8 cellular contexts compared by ENCODE assay signal in genomic region chr11:62602141-62603071, GRCh38. TPM values are rescaled to one million over a fixed set of nuclear protein-coding genes. Genes with fewer than 3 reads are reported as not detected.
DNase-seq lines count a peak whose midpoint lies in the region; ATAC-seq and TF ChIP-seq lines count a peak whose summit lies in the region.

No MANE protein-coding gene starts in this region.

- H3K9me3 ChIP-seq in SU-DHL-6 (ENCODE audit: insufficient read depth, low read length): no peaks in the 10 kb centered on the region
- no peaks in the 10 kb centered on the region for H3K9me3 ChIP-seq in stomach smooth muscle (ENCODE audit: control insufficient read depth in 2 of 2, low read length in 2 of 2)

- H3K27ac ChIP-seq in SU-DHL-6 (ENCODE audit: low read depth, low read length) (peak overlapping the region; percentile 36), stomach smooth muscle (ENCODE audit: low read length) (peak overlapping the region; percentile 89)

- H3K4me3 ChIP-seq in SU-DHL-6 (ENCODE audit: insufficient read depth, low read length, poor library complexity, severe bottlenecking) (peak overlapping the region; percentile 24), lower leg skin (ENCODE audit: low read depth, poor library complexity, severe bottlenecking) (peak overlapping the region; percentile 35), stomach smooth muscle (ENCODE audit: low read length in 2 of 2) (peak overlapping the region; percentile 72 to 89)

- intact Hi-C loops in lower leg skin (cut with DNase I; ENCODE audit: low total_unique reads): no loop called here

- H3K4me2 ChIP-seq in SU-DHL-6 (ENCODE audit: low read depth, low read length, poor library complexity, severe bottlenecking): peak overlapping the region; percentile 54

- ATAC-seq in GM21423 (IDR thresholded peaks at IDR 0.05; ENCODE audit: unreplicated experiment): no peak

- 3% methylated on average over 25 to 55 of the region's 96 CpGs for WGBS in lower leg skin, 2 donors

- H3K9me2 ChIP-seq in SU-DHL-6 (replicated peaks; ENCODE audit: insufficient read depth, low read length): no peaks in the 10 kb centered on the region

- peaks cover 20% of the 10 kb centered on the region for H3F3A ChIP-seq in SU-DHL-6 (ENCODE audit: insufficient read depth)

- H4K20me1 ChIP-seq in SU-DHL-6 (ENCODE audit: low read depth, low read length): no peaks in the 10 kb centered on the region

- peaks cover 33% of the 10 kb centered on the region for H3K79me2 ChIP-seq in SU-DHL-6 (ENCODE audit: insufficient read depth, low read length)

- TF ChIP-seq POLR2A in lower leg skin (IDR thresholded peaks at IDR 0.05): no peak

- H3K36me3 ChIP-seq in SU-DHL-6 (ENCODE audit: low read length) (peaks cover 18% of the 10 kb centered on the region; the same call in 1 of the 2 replicates), stomach smooth muscle (ENCODE audit: control insufficient read depth in 2 of 2, insufficient read depth in 2 of 2, low read length in 2 of 2) (peaks cover 15 to 18% of the 10 kb centered on the region in 2 donors)

- DNase-seq in DMS53 treated with DMSO at 0.1 percent for 48 hours (lab: John Stamatoyannopoulos, UW; ENCODE audit: unreplicated experiment) (peak; percentile 51), HuH-7.5 (ENCODE audit: low spot score) (peak; percentile 93), lower leg skin (ENCODE audit: low spot score in 2 of 2) (peak; percentile 74 to 94)
- peak; percentile 15 for DNase-seq in effector CD4-positive, alpha-beta T cell
- no peak for DNase-seq in NK-92 treated with Interleukin-12 subunit alpha and Interleukin-12 subunit beta, amount 100 ng/mL, for 24 hours (lab: John Stamatoyannopoulos, UW)

- H3K27me3 ChIP-seq in SU-DHL-6 (ENCODE audit: low read length) (no peaks in the 10 kb centered on the region), stomach smooth muscle (ENCODE audit: control insufficient read depth in 1 of 2, insufficient read depth in 2 of 2, low read length in 2 of 2) (no peaks in the 10 kb centered on the region)

- peaks cover 51% of the 10 kb centered on the region for H3K4me1 ChIP-seq in stomach smooth muscle (ENCODE audit: control insufficient read depth, insufficient read depth, low read length)

- 0 out of 2 replicates have a peak overlapping the region, but pooled peaks have one; percentile 28 for H3K9ac ChIP-seq in SU-DHL-6 (ENCODE audit: low read length)
- H3K9ac ChIP-seq in stomach smooth muscle (ENCODE audit: low read length in 2 of 2): peak overlapping the region; percentile 52 to 72

- H2AFZ ChIP-seq in SU-DHL-6 (ENCODE audit: low read depth, low read length, severe bottlenecking): no peak overlapping the region

- TF ChIP-seq CTCF in SU-DHL-6 (IDR thresholded peaks at IDR 0.05; ENCODE audit: insufficient read depth, low read length, poor library complexity, severe bottlenecking) (no peak), lower leg skin (IDR thresholded peaks at IDR 0.05) (no peak)

RNA-seq across cellular contexts. Expression of gene MTA2, which starts 0.7 kb away (rescaled TPM):
- total RNA-seq in lower leg skin: 100 to 1,000 TPM in 2 of 4 donors, 10 to 100 TPM in 2; 91.3 to 139 (median 98.3) TPM

RNA-seq across cellular contexts. Expression of gene EML3, which starts 10.2 kb away (rescaled TPM):
- total RNA-seq in lower leg skin: 10 to 100 TPM; 39.5 to 61.0 (median 42.9) TPM

RNA-seq across cellular contexts. Expression of gene ROM1, which starts 10.7 kb away (rescaled TPM):
- total RNA-seq in lower leg skin: 1 to 10 TPM; 4.0 to 7.6 (median 6.5) TPM

RNA-seq across cellular contexts. Expression of gene TUT1, which starts 11.1 kb away (rescaled TPM):
- total RNA-seq in lower leg skin: 10 to 100 TPM; 11.0 to 29.8 (median 15.8) TPM

RNA-seq across cellular contexts. Expression of gene B3GAT3, which starts 19.4 kb away (rescaled TPM):
- 10 to 100 TPM; 29.7 to 51.8 (median 35.2) TPM for total RNA-seq in lower leg skin

Comparison
In these comparisons a context has a peak if more than half of its experiments do, and no peak if none do; other contexts are left out.
1. H3K4me3 ChIP-seq: peak in every context shown above with its lines; median percentile 80 in stomach smooth muscle; 35 in lower leg skin; 24 in SU-DHL-6.